Comparison of ENCODE assay signal across 1 cellular context in genomic region chr17:72164340-72164739, GRCh38.
TF ChIP-seq lines count a peak whose summit lies in the region.

No MANE protein-coding gene starts in this region.

TF ChIP-seq in GM23338, 12 proteins besides CTCF, POLR2A, EP300 and RAD21:
- TF ChIP-seq ZNF462 (CRISPR knock-in tag; IDR thresholded peaks at IDR 0.05) (no peak), REST (IDR thresholded peaks at IDR 0.05; ENCODE audit: unreplicated experiment) (no peak), EZH2phosphoT487 (IDR thresholded peaks at IDR 0.05; ENCODE audit: unreplicated experiment) (no peak), NANOG (IDR thresholded peaks at IDR 0.05; ENCODE audit: borderline replicate concordance) (no peak), POLR2AphosphoS5 (IDR thresholded peaks at IDR 0.05; ENCODE audit: low read depth) (no peak), ETS1 (IDR thresholded peaks at IDR 0.05) (no peak), ZNF331 (CRISPR knock-in tag; IDR thresholded peaks at IDR 0.05; ENCODE audit: low read depth) (no peak), JUNB (IDR thresholded peaks at IDR 0.05; ENCODE audit: unreplicated experiment) (no peak), STAT1 (IDR thresholded peaks at IDR 0.05; ENCODE audit: unreplicated experiment) (no peak), EZH2 (IDR thresholded peaks at IDR 0.05; ENCODE audit: low read depth, unreplicated experiment) (no peak)
TF ChIP-seq in GM23338: peak in this region for 0.
